In genomic region chrX:8345473-8345872, GRCh38 we compare ENCODE assay signal across 36 cellular contexts.
DNase-seq lines count a peak whose midpoint lies in the region; FAIRE-seq and TF ChIP-seq lines count a peak whose summit lies in the region.
"Had no signal": no experiment of that assay in that cellular context is flagged by ENCODE, and none has a peak within 500 bp of the region (broad histone marks: within the 10 kb centered on the region; RNA-seq: fewer than 3 reads in every experiment).

No MANE protein-coding gene starts in this region.

- intact Hi-C loops in MCF 10A (cut with micrococcal nuclease) (no loop called here), breast epithelium (cut with DNase I; ENCODE audit: low total_unique reads) (no loop called here)

- no peak for FAIRE-seq in urothelium cell line (lab: Jason Lieb, UNC)
- FAIRE-seq: small intestine had no signal

- H3K4me3 Mint-ChIP-seq in MCF 10A (ENCODE audit: unreplicated experiment), result no peak overlapping the region
- H3K4me3 Mint-ChIP-seq: activated naive CD8-positive, alpha-beta T cell treated with anti-CD3 and anti-CD28 coated beads for 36 hours; CD14-positive monocyte; dendritic cell treated with granulocyte-macrophage colony-stimulating factor and Interleukin-4, amounts not matched to agents 40 ng/mL and 50 ng/mL, for 4 days; HFFc6; memory B cell; nephron progenitor cell; stimulated activated naive B cell treated with anti-CD40 and anti-IgM and Interleukin-4, amounts not matched to agents 10 μg/mL and 1 μg/mL and 100 μg/mL, for 72 hours had no signal

- TF ChIP-seq POLR2A in breast epithelium (IDR thresholded peaks at IDR 0.05), result no peak

- H3K36me3 Mint-ChIP-seq in MCF 10A (ENCODE audit: insufficient read depth, unreplicated experiment), result no peaks in the 10 kb centered on the region
- H3K36me3 Mint-ChIP-seq: activated naive CD8-positive, alpha-beta T cell treated with anti-CD3 and anti-CD28 coated beads for 36 hours; CD14-positive monocyte; memory B cell; stimulated activated naive B cell treated with anti-CD40 and anti-IgM and Interleukin-4, amounts not matched to agents 10 μg/mL and 1 μg/mL and 100 μg/mL, for 72 hours had no signal

- H3K4me3 ChIP-seq in breast epithelium (no peak overlapping the region), fibroblast of mammary gland (ENCODE audit: control insufficient read depth, low read depth, low read length) (no peak overlapping the region)
- H3K4me3 ChIP-seq: esophagus squamous epithelium, gastrocnemius medialis, hepatocyte, Peyer's patch, SJSA1, upper lobe of left lung had no signal

- H3K36me3 ChIP-seq in breast epithelium, result no peaks in the 10 kb centered on the region
- H3K36me3 ChIP-seq: esophagus squamous epithelium, gastrocnemius medialis, Peyer's patch, SJSA1, upper lobe of left lung, WERI-Rb-1 had no signal

- H3K9me3 ChIP-seq in breast epithelium, result no peaks in the 10 kb centered on the region
- H3K9me3 ChIP-seq: Caco-2, esophagus squamous epithelium, gastrocnemius medialis, Peyer's patch, SJSA1, upper lobe of left lung had no signal

- H3K4me1 ChIP-seq in breast epithelium, result no peaks in the 10 kb centered on the region
- H3K4me1 ChIP-seq: Caco-2, esophagus squamous epithelium, gastrocnemius medialis, Peyer's patch, SJSA1, upper lobe of left lung had no signal

- CTCF ChIA-PET in MCF 10A (lab: Yijun Ruan, JAX), result no interaction called here

- POLR2A ChIA-PET in MCF 10A (lab: Yijun Ruan, JAX), result no interaction called here

- peaks cover 8% of the 10 kb centered on the region for H3K9me3 Mint-ChIP-seq in MCF 10A (ENCODE audit: unreplicated experiment)
- H3K9me3 Mint-ChIP-seq: activated naive CD8-positive, alpha-beta T cell treated with anti-CD3 and anti-CD28 coated beads for 36 hours; nephron progenitor cell had no signal

- TF ChIP-seq CTCF in MCF 10A (IDR thresholded peaks at IDR 0.05; ENCODE audit: unreplicated experiment), result no peak
- no peak for TF ChIP-seq CTCF in breast epithelium (IDR thresholded peaks at IDR 0.05)
- TF ChIP-seq CTCF in fibroblast of mammary gland (conservative IDR thresholded peaks at IDR 0.05; ENCODE audit: control insufficient read depth, insufficient read depth, low read depth, low read length), result no peak

- no peaks in the 10 kb centered on the region for H3K27me3 ChIP-seq in breast epithelium
- H3K27me3 ChIP-seq: esophagus squamous epithelium, gastrocnemius medialis, hepatocyte, Peyer's patch, SJSA1, upper lobe of left lung had no signal

- peaks cover 12% of the 10 kb centered on the region for H3K4me1 Mint-ChIP-seq in MCF 10A (ENCODE audit: insufficient read depth, unreplicated experiment)
- H3K4me1 Mint-ChIP-seq: activated naive CD8-positive, alpha-beta T cell treated with anti-CD3 and anti-CD28 coated beads for 36 hours; CD14-positive monocyte; memory B cell; stimulated activated naive B cell treated with anti-CD40 and anti-IgM and Interleukin-4, amounts not matched to agents 10 μg/mL and 1 μg/mL and 100 μg/mL, for 72 hours had no signal

- DNase-seq in MCF 10A (ENCODE audit: unreplicated experiment), result peak; percentile 71
- no peak for DNase-seq in breast epithelium (ENCODE audit: low spot score in 2 of 2)
- DNase-seq in T1000 (lab: John Stamatoyannopoulos, UW), result peak; percentile 3
- peak; percentile 32 for DNase-seq in fibroblast of mammary gland (ENCODE audit: low read depth)
- peak; percentile 23 for DNase-seq in urothelium cell line (ENCODE audit: low spot score)
- DNase-seq in NCI-H2107 (lab: John Stamatoyannopoulos, UW), result no peak
- no peak for DNase-seq in NCI-H524 treated with DMSO at 0.1 percent for 48 hours (lab: John Stamatoyannopoulos, UW)
- no peak for DNase-seq in NCI-H1048 (lab: John Stamatoyannopoulos, UW)
- DNase-seq: 8988T; activated CD4-positive, alpha-beta T cell treated with anti-CD3 and anti-CD28 coated beads for 4 hours; activated effector memory CD4-positive, alpha-beta T cell treated with anti-CD3 and anti-CD28 coated beads, Interleukin-2, amount 50 U/mL, for 16 hours; activated naive CD8-positive, alpha-beta T cell treated with anti-CD3 and anti-CD28 coated beads for 36 hours; activated T-cell treated with anti-CD3 and anti-CD28 coated beads, Interleukin-2, amount 50 U/mL, for 1 hour; aorta; Caco-2; DMS79 treated with DMSO at 0.1 percent for 48 hours; esophagus squamous epithelium; gastrocnemius medialis; GF-D8; GOT3; HFFc6; NCI-H1930; NCI-H526 treated with DMSO at 0.1 percent for 48 hours; nephron progenitor cell; Peyer's patch; retina; small intestine; stimulated activated naive B cell treated with anti-CD40 and anti-IgM and Interleukin-4, amounts not matched to agents 10 μg/mL and 1 μg/mL and 100 μg/mL, for 72 hours; substantia nigra; upper lobe of left lung; WERI-Rb-1 had no signal

- no peaks in the 10 kb centered on the region for H3K27me3 Mint-ChIP-seq in MCF 10A (ENCODE audit: insufficient read depth, unreplicated experiment)
- H3K27me3 Mint-ChIP-seq: activated naive CD8-positive, alpha-beta T cell treated with anti-CD3 and anti-CD28 coated beads for 36 hours; dendritic cell treated with granulocyte-macrophage colony-stimulating factor and Interleukin-4, amounts not matched to agents 40 ng/mL and 50 ng/mL, for 4 days; memory B cell; stimulated activated naive B cell treated with anti-CD40 and anti-IgM and Interleukin-4, amounts not matched to agents 10 μg/mL and 1 μg/mL and 100 μg/mL, for 72 hours had no signal

- H3K27ac Mint-ChIP-seq in MCF 10A (ENCODE audit: low read depth, unreplicated experiment), result no peak overlapping the region
- H3K27ac Mint-ChIP-seq: activated naive CD8-positive, alpha-beta T cell treated with anti-CD3 and anti-CD28 coated beads for 36 hours; CD14-positive monocyte; dendritic cell treated with granulocyte-macrophage colony-stimulating factor and Interleukin-4, amounts not matched to agents 40 ng/mL and 50 ng/mL, for 4 days; HFFc6; memory B cell; nephron progenitor cell; stimulated activated naive B cell treated with anti-CD40 and anti-IgM and Interleukin-4, amounts not matched to agents 10 μg/mL and 1 μg/mL and 100 μg/mL, for 72 hours had no signal

- H3K27ac ChIP-seq in breast epithelium, result no peak overlapping the region
- H3K27ac ChIP-seq: esophagus squamous epithelium, gastrocnemius medialis, hepatocyte, Peyer's patch, SJSA1, upper lobe of left lung, WERI-Rb-1 had no signal

- no TSS peak for BruUV-seq in MCF 10A (replicated peaks; lab: Mats Ljungman, UMichigan)

Comparison
In these comparisons a context has a peak if more than half of its experiments do, and no peak if none do; other contexts are left out.
1. DNase-seq: peak in MCF 10A (single experiment), T1000 (single experiment), fibroblast of mammary gland (single experiment) and urothelium cell line (single experiment); none in breast epithelium (0 of 2), NCI-H2107 (single experiment), NCI-H524 treated with DMSO at 0.1 percent for 48 hours (single experiment) and NCI-H1048 (single experiment).